ENCODE assay signal across 11 cellular contexts in genomic region chr3:184688251-184688851, GRCh38. TPM values are rescaled to one million over a fixed set of nuclear protein-coding genes. Genes with fewer than 3 reads are reported as not detected.
DNase-seq lines count a peak whose midpoint lies in the region; ATAC-seq and TF ChIP-seq lines count a peak whose summit lies in the region.
"Had no signal": no experiment of that assay in that cellular context is flagged by ENCODE, and none has a peak within 500 bp of the region (broad histone marks: within the 10 kb centered on the region; RNA-seq: fewer than 3 reads in every experiment).

No MANE protein-coding gene starts in this region.

- POLR2A ChIA-PET in T-cell (lab: Charles Lee) = no interaction called here

- H3K27ac ChIP-seq in mesodermal cell (ENCODE audit: low read depth, low read length, severe bottlenecking) (peak overlapping the region; percentile 43), aorta (ENCODE audit: low read depth in 1 of 2, low read length in 2 of 2) (no peak overlapping the region)
- H3K27ac ChIP-seq: 22Rv1 had no signal

- TF ChIP-seq CTCF in choroid plexus epithelial cell (conservative IDR thresholded peaks at IDR 0.05; ENCODE audit: low read depth, low read length) = peak; percentile 13

- H3K4me3 ChIP-seq in choroid plexus epithelial cell (ENCODE audit: low read depth, low read length) (no peak overlapping the region), mesodermal cell (ENCODE audit: extremely low read depth, insufficient read depth, low read length, poor library complexity, severe bottlenecking) (no peak overlapping the region), aorta (ENCODE audit: low read length in 2 of 2) (no peak overlapping the region)

- intact Hi-C loops in aorta (cut with DNase I) = no loop called here

- H3K4me3 Mint-ChIP-seq in T-cell = no peak overlapping the region

- WGBS in mesodermal cell (ENCODE audit: insufficient coverage in 2 of 2), 2 experiments = 76 to 100% methylated on average over 1 to 2 of the region's 5 CpGs
- 30 to 47% methylated on average over 5 of the region's 5 CpGs for WGBS in aorta, 2 donors

- H3K36me3 Mint-ChIP-seq in T-cell = no peaks in the 10 kb centered on the region

- H3K9me3 Mint-ChIP-seq in T-cell = no peaks in the 10 kb centered on the region

- H3K36me3 ChIP-seq in mesodermal cell (ENCODE audit: control insufficient read depth, insufficient read depth, low read length) (no peaks in the 10 kb centered on the region), aorta (ENCODE audit: control insufficient read depth in 1 of 2, insufficient read depth in 2 of 2, low read length in 1 of 2) (no peaks in the 10 kb centered on the region)

- H3K9me3 ChIP-seq in mesodermal cell (ENCODE audit: control insufficient read depth, low read length) = no peaks in the 10 kb centered on the region
- no peaks in the 10 kb centered on the region for H3K9me3 ChIP-seq in aorta (ENCODE audit: control insufficient read depth, low read length)

- ATAC-seq in aorta (ENCODE audit: low FRiP score) (peak; percentile 34), T-cell (replicated peaks in 1 of 4) (no peak), HG03378 (IDR thresholded peaks at IDR 0.05; ENCODE audit: unreplicated experiment) (no peak)

- CTCF ChIA-PET in T-cell (lab: Charles Lee) = no interaction called here

- H3K27me3 Mint-ChIP-seq in T-cell = peaks cover 0 to 8% of the 10 kb centered on the region in 2 donors

- H3K4me1 ChIP-seq in mesodermal cell (ENCODE audit: control insufficient read depth, insufficient read depth, low read length, poor library complexity, severe bottlenecking) = peaks cover 57% of the 10 kb centered on the region
- no peaks in the 10 kb centered on the region for H3K4me1 ChIP-seq in aorta (ENCODE audit: control insufficient read depth in 1 of 2, insufficient read depth in 2 of 2, low read length in 2 of 2)

- no peak overlapping the region for H3K27ac Mint-ChIP-seq in T-cell

- H3K27me3 ChIP-seq in aorta (ENCODE audit: control insufficient read depth in 1 of 2, insufficient read depth in 2 of 2, low read length in 1 of 2) = no peaks in the 10 kb centered on the region

- H3K4me1 Mint-ChIP-seq in T-cell = peaks cover 0 to 2% (median 0%) of the 10 kb centered on the region in 3 donors

- DNase-seq in activated effector memory CD4-positive, alpha-beta T cell treated with anti-CD3 and anti-CD28 coated beads, Interleukin-2, amount 50 U/mL, for 16 hours = peak; percentile 31
- no peak for DNase-seq in activated effector memory CD4-positive, alpha-beta T cell treated with Interleukin-2 at 50 U/mL for 16 hours
- peak; percentile 79 for DNase-seq in choroid plexus epithelial cell (ENCODE audit: low read depth)
- peak in 1 of 2 donors; percentile 62 for DNase-seq in aorta
- DNase-seq in T-cell = no peak
- DNase-seq in anterior cingulate cortex (lab: John Stamatoyannopoulos, UW) = no peak
- DNase-seq: kidney glomerular epithelial cell, NCI-H2029 treated with DMSO at 0.1 percent for 48 hours had no signal

RNA-seq across cellular contexts. Expression of gene MAGEF1, which starts 23.5 kb away (rescaled TPM):
- polyA plus RNA-seq in mesodermal cell (2013, experiment 1 of 2) = 47.9 TPM
- 47.0 TPM for polyA plus RNA-seq in mesodermal cell (2013, experiment 2 of 2)
- 10 to 100 TPM; 22.9 to 23.4 TPM for total RNA-seq in aorta
- 10 to 100 TPM; 17.9 to 34.2 TPM for polyA plus RNA-seq in aorta
- total RNA-seq in T-cell = 10 to 100 TPM in 4 of 5 donors, 1 to 10 TPM in 1; 8.6 to 17.7 (median 16.1) TPM

Comparison
In these comparisons a context has a peak if more than half of its experiments do, and no peak if none do; other contexts are left out.
1. DNase-seq: peak in activated effector memory CD4-positive, alpha-beta T cell treated with anti-CD3 and anti-CD28 coated beads, Interleukin-2, amount 50 U/mL, for 16 hours (single experiment) and choroid plexus epithelial cell (single experiment); none in activated effector memory CD4-positive, alpha-beta T cell treated with Interleukin-2 at 50 U/mL for 16 hours (single experiment), T-cell (0 of 34) and anterior cingulate cortex (0 of 58).